ENCODE assay signal across 12 cellular contexts in the genomic region with DNA sequence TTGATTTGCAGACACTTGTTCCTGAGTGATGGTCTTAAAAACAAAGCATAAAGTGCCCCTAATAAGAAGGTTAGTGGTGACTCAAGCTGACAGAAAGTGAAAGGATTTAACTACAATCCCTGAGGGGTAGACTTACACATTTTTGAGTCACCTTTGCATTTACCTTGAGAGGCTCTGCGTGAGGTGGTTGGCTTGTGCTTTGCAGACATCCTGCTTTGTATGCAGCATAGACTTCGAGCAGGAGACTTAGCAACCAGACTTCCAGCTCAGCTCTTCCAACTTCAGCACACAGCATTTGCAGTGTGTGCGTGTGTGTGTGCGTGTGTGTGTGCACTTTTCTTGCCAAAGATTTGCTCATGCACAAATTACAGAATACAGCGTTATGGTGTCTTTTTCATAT.
DNase-seq lines count a peak whose midpoint lies in the region; ATAC-seq and TF ChIP-seq lines count a peak whose summit lies in the region.
"Had no signal": no experiment of that assay in that cellular context is flagged by ENCODE, and none has a peak within 500 bp of the region (broad histone marks: within the 10 kb centered on the region; RNA-seq: fewer than 3 reads in every experiment).

No MANE protein-coding gene starts in this region.

- intact Hi-C loops in heart right ventricle (cut with DNase I): no loop called here
- intact Hi-C loops in heart left ventricle (cut with DNase I): no loop called here

- no peak overlapping the region for H3K4me3 ChIP-seq in GM12864 (ENCODE audit: low read depth, low read length)
- H3K4me3 ChIP-seq in heart right ventricle: no peak overlapping the region
- no peak overlapping the region for H3K4me3 ChIP-seq in heart left ventricle
- H3K4me3 ChIP-seq: GM23338, lower lobe of right lung had no signal

- no peak overlapping the region for H3K27ac ChIP-seq in heart right ventricle
- no peak overlapping the region for H3K27ac ChIP-seq in heart left ventricle
- H3K27ac ChIP-seq: lower lobe of right lung had no signal

- H3K4me1 Mint-ChIP-seq in activated naive CD8-positive, alpha-beta T cell treated with anti-CD3 and anti-CD28 coated beads for 36 hours: peaks cover 12% of the 10 kb centered on the region
- H3K4me1 Mint-ChIP-seq: GM23338 had no signal

- no peak overlapping the region for H3K4me3 Mint-ChIP-seq in activated naive CD8-positive, alpha-beta T cell treated with anti-CD3 and anti-CD28 coated beads for 36 hours
- H3K4me3 Mint-ChIP-seq: CD4-positive, alpha-beta T cell; GM23338 had no signal

- WGBS in heart right ventricle, 2 donors: 69 to 80% methylated on average over 5 of the region's 5 CpGs
- 71 to 83% (median 75%) methylated on average over 5 of the region's 5 CpGs for WGBS in heart left ventricle, 4 donors

- no peak overlapping the region for H3K27ac Mint-ChIP-seq in activated naive CD8-positive, alpha-beta T cell treated with anti-CD3 and anti-CD28 coated beads for 36 hours
- H3K27ac Mint-ChIP-seq: CD4-positive, alpha-beta T cell; GM23338 had no signal

- peaks cover 0 to 16% (median 0%) of the 10 kb centered on the region in 9 donors for H3K36me3 ChIP-seq in heart right ventricle
- H3K36me3 ChIP-seq in heart left ventricle: peaks cover 0 to 16% (median 2%) of the 10 kb centered on the region in 9 donors

- H3K27me3 ChIP-seq in heart right ventricle (no peaks in the 10 kb centered on the region), heart left ventricle (no peaks in the 10 kb centered on the region)

- no peak for TF ChIP-seq POLR2A in heart left ventricle (IDR thresholded peaks at IDR 0.05)

- H3K9me3 ChIP-seq in heart right ventricle: peaks cover 0 to 12% (median 0%) of the 10 kb centered on the region in 11 donors
- H3K9me3 ChIP-seq in heart left ventricle: peaks cover 0 to 6% (median 0%) of the 10 kb centered on the region in 12 donors
- H3K9me3 ChIP-seq: lower lobe of right lung had no signal

- peaks cover 19% of the 10 kb centered on the region for H3K36me3 Mint-ChIP-seq in activated naive CD8-positive, alpha-beta T cell treated with anti-CD3 and anti-CD28 coated beads for 36 hours

- H3K4me1 ChIP-seq in heart right ventricle: no peaks in the 10 kb centered on the region
- H3K4me1 ChIP-seq in heart left ventricle: no peaks in the 10 kb centered on the region
- H3K4me1 ChIP-seq: lower lobe of right lung had no signal

- DNase-seq in GM12864 (ENCODE audit: low read depth) (peak; percentile 26), heart right ventricle (no peak), NCI-H1092 (lab: John Stamatoyannopoulos, UW) (no peak), heart left ventricle (no peak)
- DNase-seq in activated naive CD8-positive, alpha-beta T cell treated with anti-CD3 and anti-CD28 coated beads for 36 hours: peak; percentile 16
- DNase-seq: CD4-positive, alpha-beta T cell; lower lobe of right lung; small intestine had no signal

- TF ChIP-seq CTCF in GM12864 (IDR thresholded peaks at IDR 0.05; ENCODE audit: low read depth, low read length, missing control alignments) (no peak), heart right ventricle (IDR thresholded peaks at IDR 0.05) (no peak), heart left ventricle (IDR thresholded peaks at IDR 0.05) (no peak)

- H3K27me3 Mint-ChIP-seq in activated naive CD8-positive, alpha-beta T cell treated with anti-CD3 and anti-CD28 coated beads for 36 hours: no peaks in the 10 kb centered on the region
- H3K27me3 Mint-ChIP-seq: CD4-positive, alpha-beta T cell had no signal

- peaks cover 6% of the 10 kb centered on the region for H3K9me3 Mint-ChIP-seq in activated naive CD8-positive, alpha-beta T cell treated with anti-CD3 and anti-CD28 coated beads for 36 hours
- H3K9me3 Mint-ChIP-seq: GM23338 had no signal

- peak; percentile 87 for ATAC-seq in GM19395 (IDR thresholded peaks at IDR 0.05; ENCODE audit: unreplicated experiment)
- peak; percentile 78 for ATAC-seq in HG03039 (IDR thresholded peaks at IDR 0.05; ENCODE audit: unreplicated experiment)
- ATAC-seq in heart right ventricle: no peak
- no peak for ATAC-seq in heart left ventricle
- no peak for ATAC-seq in HG03045 (IDR thresholded peaks at IDR 0.05; ENCODE audit: unreplicated experiment)
- ATAC-seq: lower lobe of right lung had no signal

Comparison
In these comparisons a context has a peak if more than half of its experiments do, and no peak if none do; other contexts are left out.
1. DNase-seq: peak in GM12864 (single experiment) and activated naive CD8-positive, alpha-beta T cell treated with anti-CD3 and anti-CD28 coated beads for 36 hours (single experiment); none in heart right ventricle (0 of 2), NCI-H1092 (single experiment) and heart left ventricle (0 of 5).
2. ATAC-seq: peak in GM19395 (single experiment) and HG03039 (single experiment); none in heart right ventricle (0 of 8), heart left ventricle (0 of 4) and HG03045 (single experiment).